Comparison of ENCODE assay signal across 8 cellular contexts in the genomic region with DNA sequence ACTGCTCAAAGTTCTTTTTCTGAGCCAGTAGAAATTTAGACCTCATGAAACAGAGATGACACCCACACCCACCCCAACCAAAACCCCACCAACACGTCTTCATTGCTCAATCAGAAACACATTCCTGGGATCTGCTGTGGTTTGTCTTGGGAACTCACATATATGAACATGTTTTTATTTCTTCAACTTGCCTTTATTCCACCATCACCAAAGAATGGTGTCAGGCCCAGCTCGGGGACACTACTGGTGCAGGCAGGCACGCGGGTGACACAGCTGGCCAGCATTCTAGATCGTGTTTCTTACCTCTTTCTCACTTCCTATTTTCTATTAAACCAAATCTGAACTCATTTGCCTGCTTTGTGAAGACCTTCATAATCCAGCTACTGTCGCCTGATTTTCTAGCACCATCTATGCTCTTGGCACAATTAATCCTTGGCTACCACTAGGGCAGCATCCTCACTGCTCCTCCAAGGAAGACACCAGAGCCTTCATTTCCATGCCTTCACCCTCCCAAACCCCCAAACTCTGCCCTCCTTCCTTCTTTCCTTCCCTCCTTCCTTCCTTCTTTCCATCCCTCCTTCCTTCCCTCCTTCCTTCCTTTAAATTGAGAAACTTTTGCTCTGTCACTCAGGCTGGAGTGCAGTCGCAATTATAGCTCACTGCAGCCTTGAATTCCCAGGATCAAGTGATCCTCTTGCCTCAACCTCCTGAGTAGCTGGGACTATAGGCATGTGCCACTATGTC.
DNase-seq lines count a peak whose midpoint lies in the region; ATAC-seq and TF ChIP-seq lines count a peak whose summit lies in the region.

No MANE protein-coding gene starts in this region.

- H3K27ac ChIP-seq in skeletal muscle tissue (ENCODE audit: low read depth, low read length) = peak overlapping the region; percentile 69

- H3K9ac ChIP-seq in skeletal muscle tissue (ENCODE audit: low read depth in 1 of 3, low read length in 3 of 3) = no peak overlapping the region

- H3K36me3 ChIP-seq in GM06990 (ENCODE audit: control insufficient read depth, insufficient read depth, low read length) (no peaks in the 10 kb centered on the region; the same call in 1 of the 2 replicates), skeletal muscle tissue (ENCODE audit: control insufficient read depth in 3 of 3, insufficient read depth in 3 of 3, low read length in 3 of 3) (no peaks in the 10 kb centered on the region)

- DNase-seq in GM06990 (ENCODE audit: extremely low read depth, insufficient read length) (peak; percentile 81), MV-4-11 (lab: John Stamatoyannopoulos, UW) (peak; percentile 81), choroid plexus epithelial cell (ENCODE audit: low read depth) (peak; percentile 64), foreskin melanocyte (no peak), NCI-H1092 (lab: John Stamatoyannopoulos, UW) (no peak), iPS-NIHi7 (ENCODE audit: extremely low spot score) (no peak)

- peak overlapping the region; percentile 15; the same call in 1 of the 2 replicates for H3K4me3 ChIP-seq in GM06990 (replicated peaks; ENCODE audit: low read depth, low read length)
- no peak overlapping the region for H3K4me3 ChIP-seq in choroid plexus epithelial cell (ENCODE audit: low read depth, low read length)
- no peak overlapping the region for H3K4me3 ChIP-seq in skeletal muscle tissue (ENCODE audit: low read length in 3 of 3)

- no peaks in the 10 kb centered on the region for H3K9me3 ChIP-seq in skeletal muscle tissue (ENCODE audit: control insufficient read depth in 3 of 3, low read length in 3 of 3)

- peaks cover 17 to 30% (median 18%) of the 10 kb centered on the region in 3 donors for H3K4me1 ChIP-seq in skeletal muscle tissue (ENCODE audit: control insufficient read depth in 3 of 3, insufficient read depth in 3 of 3, low read length in 3 of 3)

- ATAC-seq in GM21528 (IDR thresholded peaks at IDR 0.05; ENCODE audit: low FRiP score, unreplicated experiment) = peak; percentile 35

- TF ChIP-seq CTCF in GM06990 (IDR thresholded peaks at IDR 0.05; ENCODE audit: insufficient read depth, low read length, poor library complexity, severe bottlenecking) (no peak), choroid plexus epithelial cell (conservative IDR thresholded peaks at IDR 0.05; ENCODE audit: low read depth, low read length) (no peak)

- H3K27me3 ChIP-seq in GM06990 (replicated peaks; ENCODE audit: control insufficient read depth, insufficient read depth, low read length) = no peaks in the 10 kb centered on the region
- no peaks in the 10 kb centered on the region for H3K27me3 ChIP-seq in skeletal muscle tissue (ENCODE audit: control insufficient read depth in 3 of 3, insufficient read depth in 3 of 3, low read length in 3 of 3)

Comparison
In these comparisons a context has a peak if more than half of its experiments do, and no peak if none do; other contexts are left out.
1. DNase-seq: peak in GM06990 (single experiment), MV-4-11 (single experiment) and choroid plexus epithelial cell (single experiment); none in foreskin melanocyte (single experiment), NCI-H1092 (single experiment) and iPS-NIHi7 (single experiment).